1 cellular context compared by ENCODE assay signal in genomic region chr17:45277216-45277849, GRCh38.
TF ChIP-seq lines count a peak whose summit lies in the region.

No MANE protein-coding gene starts in this region.

TF ChIP-seq in K562, 482 proteins besides CTCF, POLR2A, EP300 and RAD21 (continued from another document):
- TF ChIP-seq ZNF699 (CRISPR knock-in tag; IDR thresholded peaks at IDR 0.05; ENCODE audit: insufficient replicate concordance), result no peak
- peak; percentile 12; the same call in 1 of the 2 replicates for TF ChIP-seq KLF6 (CRISPR knock-in tag; IDR thresholded peaks at IDR 0.05; ENCODE audit: borderline replicate concordance)
- no peak for TF ChIP-seq SIX5 (IDR thresholded peaks at IDR 0.05; ENCODE audit: borderline replicate concordance in 1 of 2, insufficient read depth in 1 of 2, low read depth in 1 of 2, low read length in 2 of 2)
- peak; percentile 26; the same call in 1 of the 2 replicates for TF ChIP-seq TARDBP (IDR thresholded peaks at IDR 0.05)
- peak; percentile 67 for TF ChIP-seq SMAD4 (CRISPR knock-in tag; conservative IDR thresholded peaks at IDR 0.05)
- no peak for TF ChIP-seq SREBF1 (IDR thresholded peaks at IDR 0.05; ENCODE audit: borderline replicate concordance, low read depth, low read length)
- peak; percentile 45; the same call in 1 of the 2 replicates for TF ChIP-seq CBFA2T2 (conservative IDR thresholded peaks at IDR 0.05)
- no peak for TF ChIP-seq E2F4 (CRISPR knock-in tag; IDR thresholded peaks at IDR 0.05; ENCODE audit: low read depth)
- TF ChIP-seq HMGXB4 (CRISPR knock-in tag; IDR thresholded peaks at IDR 0.05), result no peak
- peak; percentile 42 for TF ChIP-seq ZNF592 (IDR thresholded peaks at IDR 0.05)
- no peak for TF ChIP-seq SFPQ (IDR thresholded peaks at IDR 0.05; ENCODE audit: low read depth, low read length)
- peak; percentile 72; the same call in 1 of the 2 replicates for TF ChIP-seq ZBTB2 (IDR thresholded peaks at IDR 0.05)
- TF ChIP-seq E2F8 (IDR thresholded peaks at IDR 0.05; ENCODE audit: low read depth, partially characterized antibody), result peak; percentile 44
- peak; percentile 30 for TF ChIP-seq CHD2 (IDR thresholded peaks at IDR 0.05; ENCODE audit: low read depth, low read length)
- TF ChIP-seq DACH1 (IDR thresholded peaks at IDR 0.05; ENCODE audit: partially characterized antibody), result peak; percentile 97
- peak; percentile 85 for TF ChIP-seq BHLHE40 (IDR thresholded peaks at IDR 0.05; ENCODE audit: low read length)
- TF ChIP-seq TRIM25 (IDR thresholded peaks at IDR 0.05; ENCODE audit: borderline replicate concordance), result 0 out of 2 replicates have a peak, but pooled peaks have one; percentile 20
- TF ChIP-seq ZNF175 (CRISPR knock-in tag; IDR thresholded peaks at IDR 0.05; ENCODE audit: low read depth), result no peak
- no peak for TF ChIP-seq ILF3 (IDR thresholded peaks at IDR 0.05; ENCODE audit: borderline replicate concordance)
- no peak for TF ChIP-seq COPS2 (conservative IDR thresholded peaks at IDR 0.05)
